8 cellular contexts compared by ENCODE assay signal in genomic region chr4:184384056-184384809, GRCh38.
DNase-seq lines count a peak whose midpoint lies in the region; ATAC-seq and TF ChIP-seq lines count a peak whose summit lies in the region.

No MANE protein-coding gene starts in this region.

- DNase-seq in HL-60 (ENCODE audit: low read depth in 1 of 2, low spot score in 1 of 2) (peak; percentile 30 to 51), glomerular visceral epithelial cell (ENCODE audit: extremely low spot score) (peak; percentile 77), gastrocnemius medialis (peak in 1 of 2 donors; percentile 41), T1000 (lab: John Stamatoyannopoulos, UW) (no peak), NCI-H2029 treated with DMSO at 0.1 percent for 48 hours (lab: John Stamatoyannopoulos, UW) (no peak)

- intact Hi-C loops in gastrocnemius medialis (cut with DNase I; ENCODE audit: low total_unique reads): loop anchor here (2.0 kb wide), 1 partner anchor 91 kb away; the partner anchor contains the start of gene IRF2

- in situ Hi-C loops in gastrocnemius medialis (cut with MboI; ENCODE audit: low sequenced_read_pairs in 4 of 4): no loop called here

- H3K27ac ChIP-seq in HL-60 (replicated peaks) (no peak overlapping the region), gastrocnemius medialis (peak overlapping the region; percentile 78 to 89 (median 83))

- peak; percentile 81 for ATAC-seq in GM21423 (IDR thresholded peaks at IDR 0.05; ENCODE audit: unreplicated experiment)
- ATAC-seq in gastrocnemius medialis: peak; percentile 17 to 42

- TF ChIP-seq CTCF in HL-60 (IDR thresholded peaks at IDR 0.05; ENCODE audit: insufficient read depth, low read length): no peak
- TF ChIP-seq CTCF in WI38 (IDR thresholded peaks at IDR 0.05; ENCODE audit: low read depth, low read length): no peak
- no peak for TF ChIP-seq CTCF in gastrocnemius medialis (IDR thresholded peaks at IDR 0.05 in 4 of 5, conservative IDR thresholded peaks at IDR 0.05 in 1 of 5)

- peak overlapping the region; percentile 77; the same call in 1 of the 2 replicates for H3K4me3 ChIP-seq in GM08714 (ENCODE audit: low read length)
- H3K4me3 ChIP-seq in HL-60 (replicated peaks; ENCODE audit: insufficient read depth, low read length): peak overlapping the region; percentile 12; the same call in 1 of the 2 replicates
- H3K4me3 ChIP-seq in WI38 (ENCODE audit: low read depth, low read length): peak overlapping the region; percentile 51
- peak overlapping the region; percentile 16 to 47 (median 26) for H3K4me3 ChIP-seq in gastrocnemius medialis

- peaks cover 0 to 16% of the 10 kb centered on the region in 2 donors for H3K36me3 ChIP-seq in gastrocnemius medialis

- H3K4me1 ChIP-seq in gastrocnemius medialis: peaks cover 57 to 58% of the 10 kb centered on the region in 2 donors

- no peaks in the 10 kb centered on the region for H3K9me3 ChIP-seq in gastrocnemius medialis

- peak in 1 of 2 donors; percentile 27 for TF ChIP-seq POLR2A in gastrocnemius medialis (IDR thresholded peaks at IDR 0.05)

- H3K27me3 ChIP-seq in HL-60 (ENCODE audit: insufficient read depth, poor library complexity, severe bottlenecking) (no peaks in the 10 kb centered on the region), gastrocnemius medialis (no peaks in the 10 kb centered on the region)

Comparison
In these comparisons a context has a peak if more than half of its experiments do, and no peak if none do; other contexts are left out.
1. H3K4me3 ChIP-seq: peak in every context shown above with its lines; median percentile 77 in GM08714; 51 in WI38; 26 in gastrocnemius medialis; 12 in HL-60.
2. DNase-seq: peak in HL-60 (2 of 2) and glomerular visceral epithelial cell (single experiment); none in T1000 (single experiment) and NCI-H2029 treated with DMSO at 0.1 percent for 48 hours (single experiment).